9 cellular contexts compared by ENCODE assay signal in the genomic region with DNA sequence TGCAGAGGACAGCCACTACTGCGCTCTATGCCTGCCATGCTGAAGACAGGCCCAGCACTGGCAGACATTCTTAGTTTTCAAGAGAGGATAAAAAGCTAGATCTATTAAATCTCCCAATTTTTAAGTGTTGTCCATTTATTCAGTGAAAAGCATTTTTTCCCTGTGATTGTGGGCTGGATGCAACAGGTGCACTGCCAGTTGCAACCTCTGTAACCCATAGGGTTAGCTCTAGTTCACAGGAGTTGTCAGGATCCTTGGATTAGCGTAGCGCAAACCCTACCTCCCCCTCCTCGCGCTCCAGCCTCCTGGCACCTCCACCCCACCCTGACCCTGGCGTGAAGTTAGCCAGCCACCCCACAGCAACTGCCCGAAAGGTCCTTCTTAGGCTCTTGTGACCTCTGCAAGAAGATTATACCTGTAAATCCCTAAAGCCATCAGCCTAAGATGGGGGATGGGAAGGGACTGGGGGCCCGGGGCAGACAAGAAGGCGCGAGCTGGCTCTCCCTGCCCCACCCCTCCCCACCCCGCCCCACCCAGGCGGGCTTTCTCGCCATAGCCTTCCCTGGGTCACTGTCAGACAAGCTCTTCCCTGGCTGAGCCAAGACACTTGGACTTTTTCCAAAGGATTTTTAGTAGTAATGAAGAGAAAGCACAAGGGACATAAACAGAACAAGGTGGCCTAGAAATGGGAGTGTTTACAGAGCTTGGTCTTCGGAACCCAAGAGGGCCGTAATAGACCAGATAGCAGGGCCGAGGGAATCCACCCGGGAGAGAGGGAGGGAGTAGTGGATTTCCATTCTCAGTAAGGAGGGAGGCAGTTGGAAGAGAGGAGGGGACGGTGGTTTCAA. TPM values are rescaled to one million over a fixed set of nuclear protein-coding genes. Genes with fewer than 3 reads are reported as not detected.
A peak's percentile ranks its signal among the peaks of the same experiment; 100 is the strongest.
DNase-seq lines count a peak whose midpoint lies in the region; ATAC-seq, FAIRE-seq and TF ChIP-seq lines count a peak whose summit lies in the region.
"Had no signal": no experiment of that assay in that cellular context is flagged by ENCODE, and none has a peak within 500 bp of the region (broad histone marks: within the 10 kb centered on the region; RNA-seq: fewer than 3 reads in every experiment).

No MANE protein-coding gene starts in this region.

- no peaks in the 10 kb centered on the region for H3K9me3 ChIP-seq in keratinocyte (ENCODE audit: control insufficient read depth, low read depth, low read length)
- no peaks in the 10 kb centered on the region for H3K9me3 ChIP-seq in subcutaneous abdominal adipose tissue (ENCODE audit: control insufficient read depth in 5 of 5, low read length in 5 of 5)

- H3K27ac ChIP-seq in keratinocyte (ENCODE audit: control insufficient read depth, insufficient read depth, low read length) (no peak overlapping the region), subcutaneous abdominal adipose tissue (ENCODE audit: low read depth, low read length) (peak overlapping the region; percentile 24)
- H3K27ac ChIP-seq: 22Rv1 had no signal

- H3K4me3 ChIP-seq in astrocyte of the cerebellum (ENCODE audit: low read depth, low read length) (peak overlapping the region; percentile 59), keratinocyte (ENCODE audit: control insufficient read depth in 2 of 3, extremely low read depth in 1 of 3, insufficient read depth in 2 of 3, low read depth in 1 of 3, low read length in 3 of 3) (no peak overlapping the region), subcutaneous abdominal adipose tissue (ENCODE audit: low read depth in 1 of 5, low read length in 5 of 5) (peak overlapping the region; percentile 58 to 72 (median 67))

- TF ChIP-seq CTCF in astrocyte of the cerebellum (IDR thresholded peaks at IDR 0.05; ENCODE audit: low read depth, low read length, missing control alignments), result no peak
- no peak for TF ChIP-seq CTCF in keratinocyte (optimal IDR thresholded peaks at IDR 0.05 in 1 of 3, IDR thresholded peaks at IDR 0.05 in 1 of 3, conservative IDR thresholded peaks at IDR 0.05 in 1 of 3; ENCODE audit: extremely low read depth in 1 of 3, insufficient read depth in 2 of 3, low read length in 3 of 3)

- ATAC-seq in GM18873 (IDR thresholded peaks at IDR 0.05; ENCODE audit: low FRiP score, unreplicated experiment), result no peak

- no peaks in the 10 kb centered on the region for H3K9me1 ChIP-seq in keratinocyte (ENCODE audit: control insufficient read depth, extremely low read depth, insufficient read depth, low read length)

- no peak for FAIRE-seq in keratinocyte (lab: Jason Lieb, UNC)

- H2AFZ ChIP-seq in keratinocyte (ENCODE audit: control insufficient read depth, low read length), result no peak overlapping the region

- no peaks in the 10 kb centered on the region for H3K36me3 ChIP-seq in keratinocyte (ENCODE audit: control insufficient read depth in 2 of 2, extremely low read depth in 1 of 2, insufficient read depth in 2 of 2, low read length in 2 of 2)
- H3K36me3 ChIP-seq in subcutaneous abdominal adipose tissue (ENCODE audit: control insufficient read depth in 5 of 5, insufficient read depth in 5 of 5, low read length in 5 of 5), result no peaks in the 10 kb centered on the region

- DNase-seq in DMS 273 (lab: John Stamatoyannopoulos, UW; ENCODE audit: unreplicated experiment), result peak; percentile 19
- no peak for DNase-seq in DMS 273 treated with DMSO at 0.1 percent for 48 hours (lab: John Stamatoyannopoulos, UW)
- DNase-seq in astrocyte of the cerebellum (ENCODE audit: low read depth), result no peak
- no peak for DNase-seq in keratinocyte (ENCODE audit: low read depth, low spot score)
- no peak for DNase-seq in occipital lobe (lab: John Stamatoyannopoulos, UW)
- no peak for DNase-seq in HPDE6-E6E7 (ENCODE audit: extremely low spot score)

- no peaks in the 10 kb centered on the region for H4K20me1 ChIP-seq in keratinocyte (ENCODE audit: control insufficient read depth, extremely low read depth, insufficient read depth, low read length)

- H3K27me3 ChIP-seq in keratinocyte (ENCODE audit: control insufficient read depth, extremely low read depth, insufficient read depth, low read length) (peaks cover 51% of the 10 kb centered on the region), subcutaneous abdominal adipose tissue (ENCODE audit: control insufficient read depth in 5 of 5, insufficient read depth in 4 of 5, low read length in 5 of 5) (peaks cover 14 to 34% (median 15%) of the 10 kb centered on the region in 5 donors)

- dilution Hi-C loops in keratinocyte (cut with MboI; ENCODE audit: extremely low pct_ligation_motif_present, low sequenced_read_pairs), result no loop called here

- H3K4me2 ChIP-seq in keratinocyte (ENCODE audit: control insufficient read depth, extremely low read depth, insufficient read depth, low read depth, low read length), result peak overlapping the region; percentile 82

- in situ Hi-C loops in astrocyte of the cerebellum (cut with HindIII; ENCODE audit: low sequenced_read_pairs), result loop anchor here (5.0 kb wide), 1 partner anchor 69 kb away; no protein-coding TSS in a partner anchor

- H3K4me1 ChIP-seq in keratinocyte (ENCODE audit: control insufficient read depth, extremely low read depth, insufficient read depth, low read length) (peaks cover 2% of the 10 kb centered on the region), subcutaneous abdominal adipose tissue (ENCODE audit: control insufficient read depth in 5 of 5, insufficient read depth in 5 of 5, low read length in 5 of 5) (peaks cover 3 to 24% (median 19%) of the 10 kb centered on the region in 5 donors)

- H3K79me2 ChIP-seq in keratinocyte (ENCODE audit: control insufficient read depth, insufficient read depth, low read length), result no peaks in the 10 kb centered on the region

- H3K9ac ChIP-seq in keratinocyte (ENCODE audit: control insufficient read depth, extremely low read depth, insufficient read depth, low read length) (no peak overlapping the region), subcutaneous abdominal adipose tissue (ENCODE audit: low read length in 5 of 5) (no peak overlapping the region)

RNA-seq across cellular contexts. Expression of gene EIF3F, which starts 31.0 kb away (rescaled TPM):
- 106 to 304 TPM (median 158 TPM) in 3 replicates for polyA plus RNA-seq in keratinocyte
- polyA plus RNA-seq in keratinocyte (2011; ENCODE audit: low read depth), result 365 TPM
- 246 and 248 TPM in 2 replicates for polyA plus RNA-seq in keratinocyte (2011; cell fraction: cytosol; rRNA removed)
- 124 and 125 TPM in 2 replicates for polyA plus RNA-seq in keratinocyte (2011; cell fraction: nucleus; rRNA removed)
- polyA plus RNA-seq in keratinocyte (2012; ENCODE audit: low replicate concordance), result 296 and 362 TPM in 2 replicates
- polyA minus RNA-seq in keratinocyte, result 169 to 252 TPM (median 221 TPM) in 3 replicates
- 163 TPM for polyA minus RNA-seq in keratinocyte (2011; cell fraction: cytosol; rRNA and poly(A)+ RNA removed)
- 38.8 and 62.1 TPM in 2 replicates for polyA minus RNA-seq in keratinocyte (2011; cell fraction: nucleus; rRNA and poly(A)+ RNA removed)
- total RNA-seq in occipital lobe, result 187 TPM

RNA-seq across cellular contexts. Expression of gene NLRP10, which starts 52.9 kb away (rescaled TPM):
- polyA plus RNA-seq in keratinocyte, result 7.1 to 19.1 TPM (median 9.2 TPM) in 3 replicates
- polyA plus RNA-seq in keratinocyte (2011; ENCODE audit: low read depth), result 133 TPM
- 7.9 and 12.8 TPM in 2 replicates for polyA plus RNA-seq in keratinocyte (2011; cell fraction: cytosol; rRNA removed)
- 22.9 and 25.9 TPM in 2 replicates for polyA plus RNA-seq in keratinocyte (2011; cell fraction: nucleus; rRNA removed)
- polyA plus RNA-seq in keratinocyte (2012; ENCODE audit: low replicate concordance), result 7.1 and 111 TPM in 2 replicates
- 17.3 to 110 TPM (median 32.4 TPM) in 3 replicates for polyA minus RNA-seq in keratinocyte
- 18.8 TPM for polyA minus RNA-seq in keratinocyte (2011; cell fraction: cytosol; rRNA and poly(A)+ RNA removed)
- 50.1 and 53.8 TPM in 2 replicates for polyA minus RNA-seq in keratinocyte (2011; cell fraction: nucleus; rRNA and poly(A)+ RNA removed)
- not detected for total RNA-seq in occipital lobe

Comparison
In these comparisons a context has a peak if more than half of its experiments do, and no peak if none do; other contexts are left out.
1. H3K4me3 ChIP-seq: peak in astrocyte of the cerebellum (single experiment) and subcutaneous abdominal adipose tissue (5 of 5); none in keratinocyte (0 of 3).